8 cellular contexts compared by ENCODE assay signal in genomic region chr5:6715758-6716633, GRCh38. TPM values are rescaled to one million over a fixed set of nuclear protein-coding genes. Genes with fewer than 3 reads are reported as not detected.
DNase-seq lines count a peak whose midpoint lies in the region; FAIRE-seq and TF ChIP-seq lines count a peak whose summit lies in the region.

No MANE protein-coding gene starts in this region.

- H3K9me3 ChIP-seq in PC-9 (ENCODE audit: insufficient read depth, low read depth) (no peaks in the 10 kb centered on the region), H1 (ENCODE audit: insufficient read depth in 2 of 2, low read depth in 1 of 2, low read length in 1 of 2) (no peaks in the 10 kb centered on the region)

- peak overlapping the region in 1 of 4 experiments; percentile 26; a peak in 1 of 7 replicates for H3K9ac ChIP-seq in H1 (replicated peaks in 1 of 4; ENCODE audit: extremely low read depth in 1 of 4, low read depth in 3 of 4, low read length in 3 of 4)

- H2BK5ac ChIP-seq in H1 (ENCODE audit: low read depth, low read length): no peak overlapping the region; the same call in 1 of the 2 replicates

- no peak for TF ChIP-seq RAD21 in H1 (IDR thresholded peaks at IDR 0.05 in 1 of 2, conservative IDR thresholded peaks at IDR 0.05 in 1 of 2; ENCODE audit: low read depth in 2 of 2, low read length in 2 of 2)

- POLR2A ChIA-PET in PC-9 (lab: Charles Lee; ENCODE audit: unreplicated experiment) (no interaction called here), H1 (lab: Charles Lee; ENCODE audit: partially characterized antibody) (interaction anchor here (2.5 kb wide), 1 partner anchor 11 kb away, joined by 6 read pairs; no protein-coding TSS in a partner anchor)

- peaks cover 62% of the 10 kb centered on the region for H4K20me1 ChIP-seq in PC-9 (ENCODE audit: insufficient read depth)
- H4K20me1 ChIP-seq in H1 (replicated peaks in 1 of 2; ENCODE audit: control insufficient read depth in 1 of 2, insufficient read depth in 2 of 2, low read length in 2 of 2): peaks cover 22 to 47% of the 10 kb centered on the region in 2 experiments

- peaks cover 28% of the 10 kb centered on the region for H3K79me1 ChIP-seq in H1 (ENCODE audit: low read depth, low read length)

- TF ChIP-seq EP300 in H1 (IDR thresholded peaks at IDR 0.05; ENCODE audit: borderline replicate concordance in 1 of 2, low read depth in 2 of 2, low read length in 2 of 2): no peak

- no peak overlapping the region for H3K4ac ChIP-seq in H1 (replicated peaks; ENCODE audit: insufficient read length, low read depth, low read length)

- H4K8ac ChIP-seq in H1 (ENCODE audit: extremely low read depth, insufficient read depth, low read length): no peak overlapping the region

- H3K14ac ChIP-seq in H1 (ENCODE audit: insufficient read length): no peak overlapping the region

- peak overlapping the region; percentile 95 for H3K4me2 ChIP-seq in PC-9
- H3K4me2 ChIP-seq in H1 (ENCODE audit: insufficient read depth in 1 of 2, low read depth in 2 of 2, low read length in 2 of 2): peak overlapping the region; percentile 86 to 87

- no peak overlapping the region for H2BK20ac ChIP-seq in H1 (ENCODE audit: low read length)

- no peak overlapping the region for H3K23ac ChIP-seq in H1 (ENCODE audit: insufficient read length)

- H2BK120ac ChIP-seq in H1 (replicated peaks; ENCODE audit: low read depth, low read length): no peak overlapping the region

- H2AFZ ChIP-seq in PC-9: no peak overlapping the region
- no peak overlapping the region for H2AFZ ChIP-seq in H1 (ENCODE audit: low read length)

- H3K27me3 ChIP-seq in PC-9 (ENCODE audit: insufficient read depth, low read depth) (no peaks in the 10 kb centered on the region), H1 (replicated peaks in 1 of 4; ENCODE audit: control insufficient read depth in 3 of 4, extremely low read depth in 1 of 4, insufficient read depth in 3 of 4, low read length in 3 of 4) (peaks cover 0 to 2% (median 0%) of the 10 kb centered on the region in 4 experiments; a peak in 3 of 7 replicates)

- H3F3A ChIP-seq in PC-9 (ENCODE audit: insufficient read depth, low read depth): peaks cover 16% of the 10 kb centered on the region

- no peak for TF ChIP-seq POLR2A in GM12891 (IDR thresholded peaks at IDR 0.05; ENCODE audit: low read depth, low read length)
- TF ChIP-seq POLR2A in H1 (IDR thresholded peaks at IDR 0.05; ENCODE audit: control extremely low read depth in 1 of 2, low read depth in 2 of 2, low read length in 2 of 2): no peak

- intact Hi-C loops in PC-9 (cut with micrococcal nuclease; ENCODE audit: unreplicated experiment): no loop called here

- H3K23me2 ChIP-seq in H1 (ENCODE audit: low read depth, low read length): peaks cover 10% of the 10 kb centered on the region

- no peak overlapping the region for H4K91ac ChIP-seq in H1 (replicated peaks; ENCODE audit: insufficient read length, low read length)

- H4K5ac ChIP-seq in H1 (ENCODE audit: insufficient read length, low read depth, low read length): no peak overlapping the region

- no peak overlapping the region for H2AK5ac ChIP-seq in H1 (ENCODE audit: low read depth, low read length)

- H3K27ac ChIP-seq in PC-9: no peak overlapping the region
- H3K27ac ChIP-seq in H1 (ENCODE audit: low read depth, low read length): no peak overlapping the region

- no peaks in the 10 kb centered on the region for H3K9me2 ChIP-seq in PC-9 (ENCODE audit: insufficient read depth)

- TF ChIP-seq CTCF in PC-9 (conservative IDR thresholded peaks at IDR 0.05): no peak
- no peak for TF ChIP-seq CTCF in H1 (IDR thresholded peaks at IDR 0.05; ENCODE audit: control extremely low read depth in 1 of 3, insufficient read depth in 1 of 3, low read depth in 1 of 3, low read length in 3 of 3)

- H3K79me2 ChIP-seq in PC-9 (ENCODE audit: low read depth): peaks cover 65% of the 10 kb centered on the region
- H3K79me2 ChIP-seq in H1 (ENCODE audit: control insufficient read depth in 1 of 2, insufficient read depth in 2 of 2, low read length in 2 of 2): peaks cover 14 to 63% of the 10 kb centered on the region in 2 experiments

- peak overlapping the region; percentile 84 for H3K4me3 ChIP-seq in PC-9
- H3K4me3 ChIP-seq in H1 (ENCODE audit: extremely low read depth in 1 of 4, insufficient read depth in 2 of 4, low read depth in 3 of 4, low read length in 4 of 4): peak overlapping the region; percentile 49 to 84 (median 59); a peak in 5 of 8 replicates

- BruUV-seq in PC-9 (replicated peaks; lab: Mats Ljungman, UMichigan): TSS peak; percentile 19

- 0 out of 2 replicates have a peak, but pooled peaks cover 6% of the 10 kb centered on the region for H3K36me3 ChIP-seq in PC-9 (ENCODE audit: low read depth)
- H3K36me3 ChIP-seq in H1 (ENCODE audit: control insufficient read depth in 2 of 4, insufficient read depth in 4 of 4, low read length in 3 of 4): no peaks in the 10 kb centered on the region

- FAIRE-seq in GM12891 (lab: Jason Lieb, UNC): peak; percentile 5
- FAIRE-seq in H1 (lab: Jason Lieb, UNC): no peak

- no peak overlapping the region for H3K56ac ChIP-seq in H1 (replicated peaks; ENCODE audit: insufficient read length, low read depth, low read length)

- no peak for DNase-seq in GM12891 (ENCODE audit: insufficient read length, low spot score)
- DNase-seq in PC-9: peak in 1 of 2 experiments; percentile 68
- DNase-seq in H1 (ENCODE audit: low read depth in 1 of 2, low spot score in 2 of 2): no peak
- peak; percentile 25 for DNase-seq in pons (ENCODE audit: low spot score)
- DNase-seq in medulla oblongata (ENCODE audit: extremely low spot score): no peak
- DNase-seq in glomerular visceral epithelial cell (ENCODE audit: extremely low spot score): no peak
- DNase-seq in activated gamma-delta T cell (lab: John Stamatoyannopoulos, UW): no peak
- DNase-seq in NK-92 treated with Interleukin-12 subunit alpha and Interleukin-12 subunit beta, amount 100 ng/mL, for 24 hours (lab: John Stamatoyannopoulos, UW): no peak

- no peak overlapping the region for H2BK12ac ChIP-seq in H1 (ENCODE audit: low read depth, low read length)

- H3K18ac ChIP-seq in H1 (ENCODE audit: extremely low read depth, low read length): no peak overlapping the region

- CTCF ChIA-PET in PC-9 (lab: Charles Lee) (no interaction called here), H1 (lab: Charles Lee; ENCODE audit: partially characterized antibody) (interaction anchor here (3.7 kb wide), 1 partner anchor 30 kb away, joined by 15 read pairs; no protein-coding TSS in a partner anchor)

- 0 out of 2 replicates have a peak overlapping the region, but pooled peaks have one; percentile 29 for H2BK15ac ChIP-seq in H1 (ENCODE audit: low read length)

- WGBS in H1 (ENCODE audit: extremely low coverage in 1 of 2, insufficient coverage in 1 of 2, insufficient read length in 1 of 2, insufficient replicate concordance in 2 of 2, low coverage in 1 of 2, low lambda C conversion rate in 2 of 2, missing lambda C conversion rate in 1 of 2), 2 experiments: 90% methylated on average over 16 of the region's 17 CpGs; no CpG with 5 or more reads in 1 of the 2 experiments

- H3K4me1 ChIP-seq in PC-9 (replicated peaks; ENCODE audit: insufficient read depth): peaks cover 32% of the 10 kb centered on the region
- H3K4me1 ChIP-seq in H1 (replicated peaks in 1 of 4; ENCODE audit: control insufficient read depth in 3 of 4, insufficient read depth in 4 of 4, low read length in 3 of 4): peaks cover 0 to 17% (median 6%) of the 10 kb centered on the region in 4 experiments; a peak in 5 of 7 replicates

TF ChIP-seq in GM12891, 5 proteins besides CTCF, POLR2A, EP300 and RAD21:
- TF ChIP-seq POU2F2 (IDR thresholded peaks at IDR 0.05; ENCODE audit: low read depth, low read length) (no peak), POLR2AphosphoS5 (IDR thresholded peaks at IDR 0.05; ENCODE audit: low read depth, low read length) (no peak), SPI1 (IDR thresholded peaks at IDR 0.05; ENCODE audit: low read depth, low read length) (no peak), TAF1 (IDR thresholded peaks at IDR 0.05; ENCODE audit: low read depth, low read length) (no peak)

TF ChIP-seq in H1, 55 proteins besides CTCF, POLR2A, EP300 and RAD21:
- TF ChIP-seq BCL11A (IDR thresholded peaks at IDR 0.05; ENCODE audit: low read depth in 2 of 2, low read length in 2 of 2): no peak
- TF ChIP-seq HDAC6 (IDR thresholded peaks at IDR 0.05; ENCODE audit: low read depth, low read length): no peak
- no peak for TF ChIP-seq EGR1 (IDR thresholded peaks at IDR 0.05; ENCODE audit: borderline replicate concordance, low read depth, low read length)

RNA-seq across cellular contexts. Expression of gene TENT4A, which starts 2.8 kb away (rescaled TPM):
- polyA plus RNA-seq in GM12891 (2012; ENCODE audit: low read depth, missing spikeins): 12.5 TPM
- total RNA-seq in PC-9 (2021): 72.8 and 84.8 TPM in 2 replicates
- total RNA-seq in H1 (2021; fragmentation: NEBNext Ultra II Directional; extraction: Animal tissue kit (Norgen Biotek cat#: 25700)): 22.4 and 25.1 TPM in 2 replicates
- 8.9 and 11.6 TPM in 2 replicates for polyA plus RNA-seq in H1 (2011; rRNA removed)
- polyA plus RNA-seq in H1 (2011; cell fraction: cytosol; rRNA removed): 6.3 TPM
- polyA plus RNA-seq in H1 (2011; cell fraction: nucleus; rRNA removed): 46.4 TPM
- 17.5 to 20.5 TPM (median 19.2 TPM) in 4 replicates for polyA plus RNA-seq in H1 (2012, experiment 1 of 2)
- 4.8 TPM for polyA plus RNA-seq in H1 (2012, experiment 2 of 2)
- 21.0 TPM for polyA plus RNA-seq in H1 (2013, experiment 1 of 2)
- polyA plus RNA-seq in H1 (2013, experiment 2 of 2): 20.5 TPM
- polyA minus RNA-seq in H1 (2011; rRNA and poly(A)+ RNA removed): 12.4 and 14.3 TPM in 2 replicates
- polyA minus RNA-seq in H1 (2011; cell fraction: cytosol; rRNA and poly(A)+ RNA removed): 13.4 TPM
- polyA minus RNA-seq in H1 (2011; cell fraction: nucleus; rRNA and poly(A)+ RNA removed): 30.2 TPM
